ENCODE assay signal across 8 cellular contexts in genomic region chr1:120665250-120665577, GRCh38. TPM values are rescaled to one million over a fixed set of nuclear protein-coding genes. Genes with fewer than 3 reads are reported as not detected.
DNase-seq lines count a peak whose midpoint lies in the region; ATAC-seq and TF ChIP-seq lines count a peak whose summit lies in the region.
"Not testable (repeated sequence)": the region's sequence is repeated elsewhere in the genome, so short reads cannot be mapped to it uniquely, and the experiment has no call there.

No MANE protein-coding gene starts in this region.

- H3K27ac Mint-ChIP-seq in CD4-positive, CD25-positive, alpha-beta regulatory T cell; stimulated activated naive B cell treated with anti-CD40 and anti-IgM and Interleukin-4, amounts not matched to agents 10 μg/mL and 1 μg/mL and 100 μg/mL, for 72 hours: not testable (repeated sequence)

- H3K36me3 Mint-ChIP-seq in CD4-positive, CD25-positive, alpha-beta regulatory T cell; stimulated activated naive B cell treated with anti-CD40 and anti-IgM and Interleukin-4, amounts not matched to agents 10 μg/mL and 1 μg/mL and 100 μg/mL, for 72 hours: not testable (repeated sequence)

- H3K4me3 ChIP-seq in CD4-positive, CD25-positive, alpha-beta regulatory T cell (ENCODE audit: low read depth, low read length); PC-3 (ENCODE audit: low read length): not testable (repeated sequence)
- 0 out of 2 replicates have a peak overlapping the region, but pooled peaks have one; percentile 48 for H3K4me3 ChIP-seq in GM23248
- H3K4me3 ChIP-seq in breast epithelium, result peak overlapping the region in 2 of 3 donors; percentile 9 to 41
- peak overlapping the region; percentile 37 for H3K4me3 ChIP-seq in neuron (ENCODE audit: low read length)

- not testable (repeated sequence) for H4K20me1 ChIP-seq in GM23248 (ENCODE audit: insufficient read depth); PC-3 (ENCODE audit: low read length)

- intact Hi-C loops in PC-3 (cut with micrococcal nuclease); breast epithelium (cut with DNase I; ENCODE audit: low total_unique reads); left ventricle myocardium superior (cut with micrococcal nuclease): not testable (repeated sequence)

- ATAC-seq in CD4-positive, CD25-positive, alpha-beta regulatory T cell (ENCODE audit: low read depth in 2 of 2), result peak; percentile 92 to 97
- ATAC-seq in PC-3, result peak; percentile 95
- ATAC-seq in left ventricle myocardium superior, result peak; percentile 100
- ATAC-seq in stimulated activated naive B cell treated with anti-CD40 and anti-IgM and Interleukin-4, amounts not matched to agents 10 μg/mL and 1 μg/mL and 100 μg/mL, for 72 hours (replicated peaks), result peak; percentile 97 to 99

- in situ Hi-C loops in GM23248 (cut with MboI), result not testable (repeated sequence)

- BruUV-seq in PC-3 (replicated peaks; lab: Mats Ljungman, UMichigan), result not testable (repeated sequence)

- not testable (repeated sequence) for H3K27ac ChIP-seq in CD4-positive, CD25-positive, alpha-beta regulatory T cell (ENCODE audit: insufficient read depth, low read length, poor library complexity, severe bottlenecking); GM23248; PC-3 (ENCODE audit: low read length); breast epithelium

- not testable (repeated sequence) for H3K4me1 ChIP-seq in CD4-positive, CD25-positive, alpha-beta regulatory T cell (ENCODE audit: control insufficient read depth, insufficient read depth, low read length, poor library complexity, severe bottlenecking); GM23248 (ENCODE audit: insufficient read depth); PC-3 (ENCODE audit: insufficient read depth, low read length); breast epithelium; neuron (ENCODE audit: insufficient read depth, low read length)

- not testable (repeated sequence) for H3F3A ChIP-seq in GM23248 (ENCODE audit: insufficient read depth); PC-3 (ENCODE audit: low read length, unreplicated experiment)

- peak in 1 of 3 donors; percentile 0 for DNase-seq in CD4-positive, CD25-positive, alpha-beta regulatory T cell
- DNase-seq in GM23248; PC-3; breast epithelium (ENCODE audit: low spot score in 2 of 2); left ventricle myocardium superior; stimulated activated naive B cell treated with anti-CD40 and anti-IgM and Interleukin-4, amounts not matched to agents 10 μg/mL and 1 μg/mL and 100 μg/mL, for 72 hours: not testable (repeated sequence)
- DNase-seq in activated T-cell treated with anti-CD3 and anti-CD28 coated beads, Interleukin-2, amount 50 U/mL, for 1 hour, result peak; percentile 28

- H3K79me2 ChIP-seq in GM23248 (ENCODE audit: insufficient read depth); PC-3 (ENCODE audit: low read length): not testable (repeated sequence)

- not testable (repeated sequence) for H3K27me3 Mint-ChIP-seq in CD4-positive, CD25-positive, alpha-beta regulatory T cell; stimulated activated naive B cell treated with anti-CD40 and anti-IgM and Interleukin-4, amounts not matched to agents 10 μg/mL and 1 μg/mL and 100 μg/mL, for 72 hours

- CTCF ChIA-PET in PC-3 (lab: Charles Lee), result not testable (repeated sequence)

- not testable (repeated sequence) for H3K9me3 Mint-ChIP-seq in CD4-positive, CD25-positive, alpha-beta regulatory T cell; stimulated activated naive B cell treated with anti-CD40 and anti-IgM and Interleukin-4, amounts not matched to agents 10 μg/mL and 1 μg/mL and 100 μg/mL, for 72 hours

- H3K9me2 ChIP-seq in GM23248 (ENCODE audit: insufficient read depth); PC-3 (replicated peaks; ENCODE audit: low read length): not testable (repeated sequence)

- not testable (repeated sequence) for H3K27me3 ChIP-seq in CD4-positive, CD25-positive, alpha-beta regulatory T cell (ENCODE audit: control insufficient read depth, insufficient read depth, low read length); GM23248 (replicated peaks; ENCODE audit: insufficient read depth); PC-3 (ENCODE audit: low read length); breast epithelium; neuron (ENCODE audit: insufficient read depth, low read length)

- H3K4me1 Mint-ChIP-seq in CD4-positive, CD25-positive, alpha-beta regulatory T cell; stimulated activated naive B cell treated with anti-CD40 and anti-IgM and Interleukin-4, amounts not matched to agents 10 μg/mL and 1 μg/mL and 100 μg/mL, for 72 hours: not testable (repeated sequence)

- not testable (repeated sequence) for H3K9me3 ChIP-seq in CD4-positive, CD25-positive, alpha-beta regulatory T cell (ENCODE audit: control insufficient read depth in 2 of 2, low read length in 2 of 2); GM23248 (ENCODE audit: low read depth); PC-3 (ENCODE audit: low read length); breast epithelium; neuron (ENCODE audit: low read length)

- H3K4me2 ChIP-seq in GM23248 (ENCODE audit: unreplicated experiment), result not testable (repeated sequence)
- H3K4me2 ChIP-seq in PC-3 (ENCODE audit: low read length), result 0 out of 2 replicates have a peak overlapping the region, but pooled peaks have one; percentile 46

- TF ChIP-seq POLR2A in breast epithelium (IDR thresholded peaks at IDR 0.05), result not testable (repeated sequence)

- TF ChIP-seq CTCF in PC-3 (conservative IDR thresholded peaks at IDR 0.05; ENCODE audit: low read depth, low read length); breast epithelium (IDR thresholded peaks at IDR 0.05): not testable (repeated sequence)

- H3K4me3 Mint-ChIP-seq in CD4-positive, CD25-positive, alpha-beta regulatory T cell, result peak overlapping the region in 2 of 4 donors; percentile 50 to 80
- H3K4me3 Mint-ChIP-seq in stimulated activated naive B cell treated with anti-CD40 and anti-IgM and Interleukin-4, amounts not matched to agents 10 μg/mL and 1 μg/mL and 100 μg/mL, for 72 hours, result peak overlapping the region in 1 of 2 donors; percentile 88

- WGBS in GM23248 (ENCODE audit: low coverage in 1 of 2, low lambda C conversion rate in 2 of 2, missing lambda C conversion rate in 2 of 2), 2 experiments, result no CpG with 5 or more reads among the region's 33 CpGs

- POLR2A ChIA-PET in PC-3 (lab: Charles Lee; ENCODE audit: unreplicated experiment), result not testable (repeated sequence)

- H3K36me3 ChIP-seq in CD4-positive, CD25-positive, alpha-beta regulatory T cell (ENCODE audit: control insufficient read depth, insufficient read depth, low read length); GM23248 (ENCODE audit: low read depth); PC-3 (ENCODE audit: low read depth, low read length); breast epithelium; neuron (ENCODE audit: insufficient read depth, low read length): not testable (repeated sequence)

- H2AFZ ChIP-seq in GM23248; PC-3 (ENCODE audit: low read length); neuron (ENCODE audit: low read depth, low read length): not testable (repeated sequence)

- H3K9ac ChIP-seq in GM23248; PC-3 (ENCODE audit: low read length): not testable (repeated sequence)

RNA-seq across cellular contexts. Expression of gene NBPF26, which starts 58.5 kb away (rescaled TPM):
- total RNA-seq in CD4-positive, CD25-positive, alpha-beta regulatory T cell, result 70.8 TPM
- 1 to 10 TPM; 3.3 to 4.8 (median 3.8) TPM for polyA plus RNA-seq in CD4-positive, CD25-positive, alpha-beta regulatory T cell
- 16.2 and 16.5 TPM in 2 replicates for total RNA-seq in GM23248 (2014; rRNA removed; shearing (Covaris generic))
- polyA plus RNA-seq in GM23248 (2016; fragmentation: Nextera tagmentation; extraction: Ambion mirVana), result 4.6 and 5.3 TPM in 2 replicates
- total RNA-seq in PC-3 (2014; rRNA removed) (25.1 and 30.0 TPM in 2 replicates), breast epithelium (10 to 100 TPM; 20.2 to 37.6 (median 22.3) TPM), left ventricle myocardium superior (0.64 TPM)

Comparison
In these comparisons a context has a peak if more than half of its experiments do, and no peak if none do; other contexts are left out.
1. RNA of gene NBPF26, which starts 58.5 kb away (total RNA-seq): 70.8 TPM in CD4-positive, CD25-positive, alpha-beta regulatory T cell (single experiment), 25.1 to 30.0 TPM in PC-3, 20.2 to 37.6 TPM in breast epithelium and 16.2 to 16.5 TPM in GM23248; 0.64 TPM in left ventricle myocardium superior (single experiment); every median in the first group is over 10 times any median in the second.
2. Peak in every context shown above with its lines, with median percentiles within 50 percentile points of each other: ATAC-seq.